ENCODE assay signal across 15 cellular contexts in the genomic region with DNA sequence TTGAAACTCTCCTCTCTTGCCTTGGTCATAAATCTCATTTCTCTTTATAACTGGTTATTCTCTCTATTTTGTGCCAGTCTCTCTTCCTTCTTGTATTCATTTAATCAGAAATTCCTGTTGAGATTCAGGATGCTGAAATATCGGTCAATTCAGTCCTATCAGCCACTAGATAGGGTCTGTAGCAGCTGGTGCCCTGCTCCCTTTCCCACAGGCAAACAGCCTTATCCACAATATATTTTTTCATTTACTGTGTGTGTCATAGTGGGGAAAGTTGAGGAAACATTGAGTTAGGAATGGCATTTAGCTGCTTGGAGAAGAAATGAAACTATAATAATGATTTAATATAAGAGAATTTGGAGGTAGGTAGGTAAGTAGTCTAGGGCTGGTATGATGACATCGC.
A peak's percentile ranks its signal among the peaks of the same experiment; 100 is the strongest.
DNase-seq lines count a peak whose midpoint lies in the region; ATAC-seq and TF ChIP-seq lines count a peak whose summit lies in the region.
"Had no signal": no experiment of that assay in that cellular context is flagged by ENCODE, and none has a peak within 500 bp of the region (broad histone marks: within the 10 kb centered on the region; RNA-seq: fewer than 3 reads in every experiment).

No MANE protein-coding gene starts in this region.

- intact Hi-C loops in activated T-helper 1 cell treated with anti-CD3 and anti-CD28 coated beads, Interleukin-12 subunit alpha, Interleukin-12 subunit beta, Interleukin-2, Interleukin-4 antibody, amounts not matched to agents 30 ng/mL and 10 ng/mL and 1 ng/mL, durations not matched to agents 14 hours and 24 hours and 36 hours (cut with micrococcal nuclease) = loop anchor here (10.0 kb wide), 1 partner anchor 266 kb away; no protein-coding TSS in a partner anchor

- ATAC-seq in GM18907 (IDR thresholded peaks at IDR 0.05; ENCODE audit: unreplicated experiment) = no peak
- ATAC-seq: PC-3 had no signal

- peak overlapping the region; percentile 93 for H3K27ac Mint-ChIP-seq in activated naive CD4-positive, alpha-beta T cell treated with anti-CD3 and anti-CD28 coated beads, Interleukin-2, amount 50 U/mL, for 24 hours
- H3K27ac Mint-ChIP-seq in activated T-helper 1 cell treated with anti-CD3 and anti-CD28 coated beads, Interleukin-12 subunit alpha, Interleukin-12 subunit beta, Interleukin-2, Interleukin-4 antibody, amounts not matched to agents 30 ng/mL and 10 ng/mL and 1 ng/mL, durations not matched to agents 14 hours and 24 hours and 36 hours = peak overlapping the region; percentile 26
- peak overlapping the region; percentile 0 for H3K27ac Mint-ChIP-seq in glutamatergic neuron (ENCODE audit: unreplicated experiment)

- peaks cover 7% of the 10 kb centered on the region for H3K36me3 Mint-ChIP-seq in activated naive CD4-positive, alpha-beta T cell treated with anti-CD3 and anti-CD28 coated beads, Interleukin-2, amount 50 U/mL, for 24 hours
- H3K36me3 Mint-ChIP-seq in activated T-helper 1 cell treated with anti-CD3 and anti-CD28 coated beads, Interleukin-12 subunit alpha, Interleukin-12 subunit beta, Interleukin-2, Interleukin-4 antibody, amounts not matched to agents 30 ng/mL and 10 ng/mL and 1 ng/mL, durations not matched to agents 14 hours and 24 hours and 36 hours (ENCODE audit: low read depth) = peaks cover 16% of the 10 kb centered on the region
- H3K36me3 Mint-ChIP-seq in glutamatergic neuron (ENCODE audit: unreplicated experiment) = no peaks in the 10 kb centered on the region

- no peaks in the 10 kb centered on the region for H3K9me3 Mint-ChIP-seq in activated naive CD4-positive, alpha-beta T cell treated with anti-CD3 and anti-CD28 coated beads, Interleukin-2, amount 50 U/mL, for 24 hours
- no peaks in the 10 kb centered on the region for H3K9me3 Mint-ChIP-seq in activated T-helper 1 cell treated with anti-CD3 and anti-CD28 coated beads, Interleukin-12 subunit alpha, Interleukin-12 subunit beta, Interleukin-2, Interleukin-4 antibody, amounts not matched to agents 30 ng/mL and 10 ng/mL and 1 ng/mL, durations not matched to agents 14 hours and 24 hours and 36 hours
- H3K9me3 Mint-ChIP-seq in glutamatergic neuron (ENCODE audit: unreplicated experiment) = no peaks in the 10 kb centered on the region

- no peaks in the 10 kb centered on the region for H3K27me3 Mint-ChIP-seq in activated naive CD4-positive, alpha-beta T cell treated with anti-CD3 and anti-CD28 coated beads, Interleukin-2, amount 50 U/mL, for 24 hours
- no peaks in the 10 kb centered on the region for H3K27me3 Mint-ChIP-seq in activated T-helper 1 cell treated with anti-CD3 and anti-CD28 coated beads, Interleukin-12 subunit alpha, Interleukin-12 subunit beta, Interleukin-2, Interleukin-4 antibody, amounts not matched to agents 30 ng/mL and 10 ng/mL and 1 ng/mL, durations not matched to agents 14 hours and 24 hours and 36 hours (ENCODE audit: insufficient read depth)
- H3K27me3 Mint-ChIP-seq in glutamatergic neuron (ENCODE audit: unreplicated experiment) = no peaks in the 10 kb centered on the region

- peaks cover 68% of the 10 kb centered on the region for H3K4me1 Mint-ChIP-seq in activated naive CD4-positive, alpha-beta T cell treated with anti-CD3 and anti-CD28 coated beads, Interleukin-2, amount 50 U/mL, for 24 hours
- peaks cover 32% of the 10 kb centered on the region for H3K4me1 Mint-ChIP-seq in activated T-helper 1 cell treated with anti-CD3 and anti-CD28 coated beads, Interleukin-12 subunit alpha, Interleukin-12 subunit beta, Interleukin-2, Interleukin-4 antibody, amounts not matched to agents 30 ng/mL and 10 ng/mL and 1 ng/mL, durations not matched to agents 14 hours and 24 hours and 36 hours (ENCODE audit: low read depth)
- H3K4me1 Mint-ChIP-seq in glutamatergic neuron (ENCODE audit: low read depth, unreplicated experiment) = peaks cover under 1% of the 10 kb centered on the region

- TF ChIP-seq CTCF in glutamatergic neuron (IDR thresholded peaks at IDR 0.05; ENCODE audit: partially characterized antibody, unreplicated experiment) = no peak

- H3K4me3 Mint-ChIP-seq in activated naive CD4-positive, alpha-beta T cell treated with anti-CD3 and anti-CD28 coated beads, Interleukin-2, amount 50 U/mL, for 24 hours = no peak overlapping the region
- no peak overlapping the region for H3K4me3 Mint-ChIP-seq in activated T-helper 1 cell treated with anti-CD3 and anti-CD28 coated beads, Interleukin-12 subunit alpha, Interleukin-12 subunit beta, Interleukin-2, Interleukin-4 antibody, amounts not matched to agents 30 ng/mL and 10 ng/mL and 1 ng/mL, durations not matched to agents 14 hours and 24 hours and 36 hours
- H3K4me3 Mint-ChIP-seq in glutamatergic neuron (ENCODE audit: unreplicated experiment) = no peak overlapping the region

- DNase-seq in activated naive CD4-positive, alpha-beta T cell (lab: John Stamatoyannopoulos, UW) = no peak
- DNase-seq in activated T-helper 1 cell treated with anti-CD3 and anti-CD28 coated beads, Interleukin-12 subunit alpha, Interleukin-12 subunit beta, Interleukin-2, Interleukin-4 antibody, amounts not matched to agents 30 ng/mL and 10 ng/mL and 1 ng/mL, durations not matched to agents 14 hours and 24 hours and 36 hours (ENCODE audit: low spot score) = no peak
- DNase-seq in glutamatergic neuron (no peak), superior temporal gyrus (ENCODE audit: extremely low spot score) (peak; percentile 4), DMS114 treated with DMSO at 0.1 percent for 48 hours (lab: John Stamatoyannopoulos, UW; ENCODE audit: unreplicated experiment) (no peak), NCI-H2029 (lab: John Stamatoyannopoulos, UW) (no peak)
- DNase-seq: ACHN, DMS153, EL, HCEC 1CT, NCI-H345, NCI-H748 treated with DMSO at 0.1 percent for 48 hours, PC-3 had no signal

Comparison
In these comparisons a context has a peak if more than half of its experiments do, and no peak if none do; other contexts are left out.
1. H3K27ac Mint-ChIP-seq: peak in every context shown above with its lines; median percentile 93 in activated naive CD4-positive, alpha-beta T cell treated with anti-CD3 and anti-CD28 coated beads, Interleukin-2, amount 50 U/mL, for 24 hours; 26 in activated T-helper 1 cell treated with anti-CD3 and anti-CD28 coated beads, Interleukin-12 subunit alpha, Interleukin-12 subunit beta, Interleukin-2, Interleukin-4 antibody, amounts not matched to agents 30 ng/mL and 10 ng/mL and 1 ng/mL, durations not matched to agents 14 hours and 24 hours and 36 hours; 0 in glutamatergic neuron.